24 cellular contexts compared by ENCODE assay signal in the genomic region with DNA sequence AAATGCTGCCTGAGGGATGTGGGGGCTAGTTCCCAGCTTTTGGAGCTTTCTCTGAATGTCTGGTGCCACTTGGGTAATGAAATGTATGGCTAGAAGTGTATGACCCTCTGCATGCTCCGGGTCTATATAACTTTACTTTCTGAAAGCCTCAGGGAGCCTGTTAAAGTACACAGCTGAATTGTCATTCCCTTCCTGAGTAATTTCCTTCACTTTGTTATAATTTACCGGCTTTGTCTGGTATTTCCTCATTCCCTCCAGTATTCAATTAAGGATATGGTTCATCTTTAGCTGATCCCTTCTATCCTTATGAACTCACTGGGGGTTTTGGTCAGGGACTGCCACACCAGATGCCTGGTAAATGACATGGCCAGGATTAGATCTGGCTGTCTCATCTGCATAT.
"Had no signal": no experiment of that assay in that cellular context is flagged by ENCODE, and none has a peak within 500 bp of the region (broad histone marks: within the 10 kb centered on the region; RNA-seq: fewer than 3 reads in every experiment).

No MANE protein-coding gene starts in this region.

- H3K9me3 ChIP-seq: adrenal gland, Peyer's patch, SJSA1 had no signal

- H3K4me3 ChIP-seq: adrenal gland, Peyer's patch, SJSA1 had no signal

- DNase-seq: activated CD4-positive, alpha-beta T cell treated with anti-CD3 and anti-CD28 coated beads, Interleukin-2, amount 10 ng/mL, durations not matched to agents 7 days and 5 days; activated CD4-positive, CD25-positive, alpha-beta regulatory T cell; activated CD8-positive, alpha-beta memory T cell treated with anti-CD3 and anti-CD28 coated beads, Interleukin-2, amount 50 U/mL, for 48 hours; activated CD8-positive, alpha-beta T cell treated with anti-CD3 and anti-CD28 coated beads, Interleukin-2, amount 10 ng/mL, durations not matched to agents 7 days and 5 days; activated naive CD4-positive, alpha-beta T cell treated with anti-CD3 and anti-CD28 coated beads, Interleukin-2, amount 50 U/mL, for 16 hours; activated naive CD8-positive, alpha-beta T cell treated with anti-CD3 and anti-CD28 coated beads, Interleukin-2, amount 10 ng/mL, durations not matched to agents 7 days and 5 days; activated T-cell treated with anti-CD3 and anti-CD28 coated beads, Interleukin-2, amount 50 U/mL, for 1 hour; adrenal gland; anterior cingulate cortex; cerebellar nuclear complex; KG1; MV-4-11; NCI-H1092 treated with DMSO at 0.1 percent for 48 hours; NCI-H1417 treated with DMSO at 0.1 percent for 48 hours; NCI-H1694; NCI-H2029; NCI-H345; NCI-H510A; NCI-H526 treated with DMSO at 0.1 percent for 48 hours; Peyer's patch; Right ventricle myocardium superior; SW 1271 had no signal

- H3K36me3 ChIP-seq: adrenal gland, Peyer's patch, SJSA1 had no signal

- H3K27me3 ChIP-seq: adrenal gland, Peyer's patch, SJSA1 had no signal

- H3K27ac ChIP-seq: adrenal gland, Peyer's patch, RWPE1, SJSA1 had no signal

- H3K4me1 ChIP-seq: Peyer's patch, SJSA1 had no signal
